In the genomic region with DNA sequence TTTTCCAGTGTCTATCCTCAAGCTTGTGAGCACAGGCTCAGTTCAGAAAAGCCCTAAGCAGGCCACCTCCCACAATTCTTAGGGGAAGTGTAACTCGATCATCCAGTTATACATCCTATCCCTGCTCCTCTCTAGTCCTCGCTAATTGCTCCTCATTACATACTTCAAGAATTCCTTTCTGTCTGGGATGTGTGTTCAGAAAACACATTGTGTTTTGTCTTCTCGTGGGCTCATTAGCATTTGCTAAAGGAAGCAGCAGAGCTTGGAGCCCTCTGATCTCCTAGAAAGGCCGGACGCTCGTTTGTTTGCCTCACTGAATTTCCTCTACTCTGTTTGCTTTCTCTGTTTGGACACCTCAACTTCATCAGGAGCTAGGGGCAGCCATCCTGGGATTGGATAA, we compare ENCODE assay signal across 11 cellular contexts.
DNase-seq lines count a peak whose midpoint lies in the region; ATAC-seq, FAIRE-seq and TF ChIP-seq lines count a peak whose summit lies in the region.
"Had no signal": no experiment of that assay in that cellular context is flagged by ENCODE, and none has a peak within 500 bp of the region (broad histone marks: within the 10 kb centered on the region; RNA-seq: fewer than 3 reads in every experiment).

No MANE protein-coding gene starts in this region.

- no peak overlapping the region for H2BK15ac ChIP-seq in H1 (ENCODE audit: low read length)

- no peak overlapping the region for H4K8ac ChIP-seq in H1 (ENCODE audit: extremely low read depth, insufficient read depth, low read length)

- no peak overlapping the region for H3K4ac ChIP-seq in H1 (replicated peaks; ENCODE audit: insufficient read length, low read depth, low read length)

- CTCF ChIA-PET in H1 (lab: Charles Lee; ENCODE audit: partially characterized antibody), result interaction anchor here (0.9 to 1.4 kb wide), 2 partner anchors 58 to 61 kb away, joined by 3 to 4 read pairs; no protein-coding TSS in a partner anchor

- H3K23ac ChIP-seq in H1 (ENCODE audit: insufficient read length), result no peak overlapping the region

- no peak overlapping the region for H2BK12ac ChIP-seq in H1 (ENCODE audit: low read depth, low read length)

- no peak overlapping the region for H3K4me2 ChIP-seq in H1 (ENCODE audit: insufficient read depth in 1 of 2, low read depth in 2 of 2, low read length in 2 of 2)

- H4K91ac ChIP-seq in H1 (replicated peaks; ENCODE audit: insufficient read length, low read length), result no peak overlapping the region

- no peak overlapping the region for H2BK5ac ChIP-seq in H1 (ENCODE audit: low read depth, low read length)

- H4K5ac ChIP-seq in H1 (ENCODE audit: insufficient read length, low read depth, low read length), result no peak overlapping the region

- TF ChIP-seq RAD21 in H1 (IDR thresholded peaks at IDR 0.05 in 1 of 2, conservative IDR thresholded peaks at IDR 0.05 in 1 of 2; ENCODE audit: low read depth in 2 of 2, low read length in 2 of 2), result no peak

- TF ChIP-seq POLR2A in H1 (IDR thresholded peaks at IDR 0.05; ENCODE audit: control extremely low read depth in 1 of 2, low read depth in 2 of 2, low read length in 2 of 2) (no peak), GM12891 (IDR thresholded peaks at IDR 0.05; ENCODE audit: low read depth, low read length) (no peak)

- no peak overlapping the region for H3K4me3 ChIP-seq in H1 (ENCODE audit: extremely low read depth in 1 of 4, insufficient read depth in 2 of 4, low read depth in 3 of 4, low read length in 4 of 4)
- H3K4me3 ChIP-seq in neuron (ENCODE audit: low read length), result peak overlapping the region; percentile 28

- no peak overlapping the region for H2BK20ac ChIP-seq in H1 (ENCODE audit: low read length)

- H3K9me3 ChIP-seq in H1 (ENCODE audit: insufficient read depth in 2 of 2, low read depth in 1 of 2, low read length in 1 of 2) (peaks cover 0 to 6% of the 10 kb centered on the region in 2 experiments; a peak in 2 of 4 replicates), neuron (ENCODE audit: low read length) (peaks cover 6% of the 10 kb centered on the region)

- POLR2A ChIA-PET in H1 (lab: Charles Lee; ENCODE audit: partially characterized antibody), result no interaction called here

- peaks cover 0 to 4% (median 0%) of the 10 kb centered on the region in 4 experiments; a peak in 1 of 7 replicates for H3K4me1 ChIP-seq in H1 (replicated peaks in 1 of 4; ENCODE audit: control insufficient read depth in 3 of 4, insufficient read depth in 4 of 4, low read length in 3 of 4)
- H3K4me1 ChIP-seq in neuron (ENCODE audit: insufficient read depth, low read length), result peaks cover 9% of the 10 kb centered on the region

- H3K79me1 ChIP-seq in H1 (ENCODE audit: low read depth, low read length), result no peaks in the 10 kb centered on the region

- no peaks in the 10 kb centered on the region for H3K23me2 ChIP-seq in H1 (ENCODE audit: low read depth, low read length)

- no peak for TF ChIP-seq EP300 in H1 (IDR thresholded peaks at IDR 0.05; ENCODE audit: borderline replicate concordance in 1 of 2, low read depth in 2 of 2, low read length in 2 of 2)

- no peak overlapping the region for H3K14ac ChIP-seq in H1 (ENCODE audit: insufficient read length)

- H2BK120ac ChIP-seq in H1 (replicated peaks; ENCODE audit: low read depth, low read length), result no peak overlapping the region

- no peak overlapping the region for H2AK5ac ChIP-seq in H1 (ENCODE audit: low read depth, low read length)

- no peaks in the 10 kb centered on the region for H3K36me3 ChIP-seq in H1 (ENCODE audit: control insufficient read depth in 2 of 4, insufficient read depth in 4 of 4, low read length in 3 of 4)
- no peaks in the 10 kb centered on the region for H3K36me3 ChIP-seq in neuron (ENCODE audit: insufficient read depth, low read length)

- H3K56ac ChIP-seq in H1 (replicated peaks; ENCODE audit: insufficient read length, low read depth, low read length), result no peak overlapping the region

- ATAC-seq in GM21367 (IDR thresholded peaks at IDR 0.05; ENCODE audit: unreplicated experiment) (no peak), HG03095 (IDR thresholded peaks at IDR 0.05; ENCODE audit: unreplicated experiment) (no peak), HG02610 (IDR thresholded peaks at IDR 0.05; ENCODE audit: unreplicated experiment) (no peak)
- ATAC-seq: activated CD4-positive, alpha-beta T cell treated with anti-CD3 and anti-CD28 coated beads for 36 hours had no signal

- H2AFZ ChIP-seq in H1 (ENCODE audit: low read length), result peak overlapping the region; percentile 99
- peak overlapping the region; percentile 88 for H2AFZ ChIP-seq in neuron (ENCODE audit: low read depth, low read length)

- WGBS in H1 (ENCODE audit: extremely low coverage in 1 of 2, insufficient coverage in 1 of 2, insufficient read length in 1 of 2, insufficient replicate concordance in 2 of 2, low coverage in 1 of 2, low lambda C conversion rate in 2 of 2, missing lambda C conversion rate in 1 of 2), 2 experiments, result 86% methylated on average over 6 of the region's 6 CpGs; no CpG with 5 or more reads in 1 of the 2 experiments

- no peak overlapping the region for H3K18ac ChIP-seq in H1 (ENCODE audit: extremely low read depth, low read length)

- DNase-seq in ELF-1 (ENCODE audit: low read depth, low spot score) (peak; percentile 55), NCI-H2196 (lab: John Stamatoyannopoulos, UW; ENCODE audit: unreplicated experiment) (peak; percentile 49), H1 (ENCODE audit: low read depth in 1 of 2, low spot score in 2 of 2) (no peak), GM12891 (ENCODE audit: insufficient read length, low spot score) (no peak)
- DNase-seq: activated CD4-positive, alpha-beta T cell treated with anti-CD3 and anti-CD28 coated beads for 36 hours; amygdala; immature natural killer cell had no signal

- no peak overlapping the region for H3K9ac ChIP-seq in H1 (replicated peaks in 1 of 4; ENCODE audit: extremely low read depth in 1 of 4, low read depth in 3 of 4, low read length in 3 of 4)

- no peak for TF ChIP-seq CTCF in H1 (IDR thresholded peaks at IDR 0.05; ENCODE audit: control extremely low read depth in 1 of 3, insufficient read depth in 1 of 3, low read depth in 1 of 3, low read length in 3 of 3)

- no peak overlapping the region for H3K27ac ChIP-seq in H1 (ENCODE audit: low read depth, low read length)

- no peaks in the 10 kb centered on the region for H3K79me2 ChIP-seq in H1 (ENCODE audit: control insufficient read depth in 1 of 2, insufficient read depth in 2 of 2, low read length in 2 of 2)

- no peaks in the 10 kb centered on the region for H4K20me1 ChIP-seq in H1 (replicated peaks in 1 of 2; ENCODE audit: control insufficient read depth in 1 of 2, insufficient read depth in 2 of 2, low read length in 2 of 2)

- H3K27me3 ChIP-seq in H1 (replicated peaks in 1 of 4; ENCODE audit: control insufficient read depth in 3 of 4, extremely low read depth in 1 of 4, insufficient read depth in 3 of 4, low read length in 3 of 4) (no peaks in the 10 kb centered on the region), neuron (ENCODE audit: insufficient read depth, low read length) (no peaks in the 10 kb centered on the region)

- FAIRE-seq in H1 (lab: Jason Lieb, UNC), result no peak
- no peak for FAIRE-seq in GM12891 (lab: Jason Lieb, UNC)

TF ChIP-seq in H1, 55 proteins besides CTCF, POLR2A, EP300 and RAD21 (continues in another document):
- TF ChIP-seq BCL11A (IDR thresholded peaks at IDR 0.05; ENCODE audit: low read depth in 2 of 2, low read length in 2 of 2) (no peak), TAF1 (IDR thresholded peaks at IDR 0.05; ENCODE audit: low read depth, low read length) (no peak), CBX8 (IDR thresholded peaks at IDR 0.05; ENCODE audit: borderline replicate concordance, low read depth, low read length) (no peak), BACH1 (IDR thresholded peaks at IDR 0.05; ENCODE audit: low read length) (no peak)

TF ChIP-seq in GM12891, 5 proteins besides CTCF, POLR2A, EP300 and RAD21:
- TF ChIP-seq PAX5 (IDR thresholded peaks at IDR 0.05; ENCODE audit: insufficient read depth, low read length, severe bottlenecking) (no peak), POU2F2 (IDR thresholded peaks at IDR 0.05; ENCODE audit: low read depth, low read length) (no peak), SPI1 (IDR thresholded peaks at IDR 0.05; ENCODE audit: low read depth, low read length) (no peak), POLR2AphosphoS5 (IDR thresholded peaks at IDR 0.05; ENCODE audit: low read depth, low read length) (no peak), TAF1 (IDR thresholded peaks at IDR 0.05; ENCODE audit: low read depth, low read length) (no peak)

Comparison
In these comparisons a context has a peak if more than half of its experiments do, and no peak if none do; other contexts are left out.
1. DNase-seq: peak in ELF-1 (single experiment) and NCI-H2196 (single experiment); none in H1 (0 of 2) and GM12891 (single experiment).